9 cellular contexts compared by ENCODE assay signal in genomic region chr1:224340711-224341384, GRCh38. TPM values are rescaled to one million over a fixed set of nuclear protein-coding genes. Genes with fewer than 3 reads are reported as not detected.
DNase-seq lines count a peak whose midpoint lies in the region; ATAC-seq and TF ChIP-seq lines count a peak whose summit lies in the region.
"Had no signal": no experiment of that assay in that cellular context is flagged by ENCODE, and none has a peak within 500 bp of the region (broad histone marks: within the 10 kb centered on the region; RNA-seq: fewer than 3 reads in every experiment).

No MANE protein-coding gene starts in this region.

- H3K27me3 Mint-ChIP-seq in neural progenitor cell (ENCODE audit: insufficient read depth, low read depth), result peaks cover 4% of the 10 kb centered on the region

- H3K27ac Mint-ChIP-seq in neural progenitor cell, result no peak overlapping the region

- H3K36me3 Mint-ChIP-seq in neural progenitor cell, result peaks cover 4% of the 10 kb centered on the region

- H3F3A ChIP-seq in neural progenitor cell (ENCODE audit: low read depth), result peaks cover 25% of the 10 kb centered on the region

- H3K9me3 Mint-ChIP-seq in neural progenitor cell, result peaks cover 27% of the 10 kb centered on the region

- peaks cover 2% of the 10 kb centered on the region for H3K4me1 Mint-ChIP-seq in neural progenitor cell

- H3K79me2 ChIP-seq in neural progenitor cell (ENCODE audit: low read depth), result no peaks in the 10 kb centered on the region

- no peak for TF ChIP-seq POLR2A in testis (IDR thresholded peaks at IDR 0.05)

- H3K4me3 Mint-ChIP-seq in neural progenitor cell, result peak overlapping the region; percentile 71

- H3K4me1 ChIP-seq in esophagus (ENCODE audit: control insufficient read depth in 2 of 2, insufficient read depth in 2 of 2, low read length in 1 of 2), result peaks cover 3% of the 10 kb centered on the region in 2 donors
- H3K4me1 ChIP-seq in neural progenitor cell, result peaks cover 10% of the 10 kb centered on the region
- no peaks in the 10 kb centered on the region for H3K4me1 ChIP-seq in testis

- 4 to 6% methylated on average over 31 of the region's 31 CpGs for WGBS in esophagus, 2 donors
- WGBS in testis, 2 donors, result 27 to 34% methylated on average over 21 to 30 of the region's 31 CpGs

- H3K27ac ChIP-seq in esophagus (ENCODE audit: low read depth in 2 of 2, low read length in 1 of 2), result no peak overlapping the region
- no peak overlapping the region for H3K27ac ChIP-seq in neural progenitor cell
- no peak overlapping the region for H3K27ac ChIP-seq in testis
- H3K27ac ChIP-seq: SK-N-MC had no signal

- H2AFZ ChIP-seq in neural progenitor cell (replicated peaks), result peak overlapping the region; percentile 98

- H3K27me3 ChIP-seq in esophagus (ENCODE audit: control insufficient read depth in 1 of 2, insufficient read depth in 2 of 2, low read length in 2 of 2), result no peaks in the 10 kb centered on the region
- H3K27me3 ChIP-seq in neural progenitor cell, result no peaks in the 10 kb centered on the region
- H3K27me3 ChIP-seq in testis, result no peaks in the 10 kb centered on the region

- ATAC-seq in GM18502 (IDR thresholded peaks at IDR 0.05; ENCODE audit: poor library complexity, unreplicated experiment) (peak; percentile 90), HG03095 (IDR thresholded peaks at IDR 0.05; ENCODE audit: unreplicated experiment) (peak; percentile 74)

- H3K9ac ChIP-seq in neural progenitor cell, result no peak overlapping the region

- H3K4me3 ChIP-seq in esophagus (ENCODE audit: low read depth in 1 of 2, low read length in 2 of 2) (peak overlapping the region; percentile 45), neural progenitor cell (peak overlapping the region; percentile 54), testis (no peak overlapping the region)
- H3K4me3 ChIP-seq: SK-N-MC had no signal

- H3K4me2 ChIP-seq in neural progenitor cell, result peak overlapping the region; percentile 88

- peaks cover 0 to 6% of the 10 kb centered on the region in 2 donors for H3K9me3 ChIP-seq in esophagus (ENCODE audit: control insufficient read depth in 2 of 2, insufficient read depth in 1 of 2, low read depth in 1 of 2, low read length in 1 of 2)
- H3K9me3 ChIP-seq in neural progenitor cell (ENCODE audit: low read depth), result peaks cover 6% of the 10 kb centered on the region
- H3K9me3 ChIP-seq in testis, result no peaks in the 10 kb centered on the region

- H4K20me1 ChIP-seq in neural progenitor cell (ENCODE audit: low read depth), result no peaks in the 10 kb centered on the region

- no peak for TF ChIP-seq CTCF in neural progenitor cell (IDR thresholded peaks at IDR 0.05)
- TF ChIP-seq CTCF in testis (IDR thresholded peaks at IDR 0.05), result no peak

- DNase-seq in activated CD4-positive, alpha-beta T cell treated with anti-CD3 and anti-CD28 coated beads, Interleukin-2, amount 50 U/mL, for 48 hours, result peak; percentile 33 to 37
- peak; percentile 45 for DNase-seq in neural progenitor cell (ENCODE audit: low spot score)
- DNase-seq in HCEC 1CT, result no peak
- DNase-seq in hippocampal formation (lab: John Stamatoyannopoulos, UW), result no peak
- no peak for DNase-seq in testis

- intact Hi-C loops in testis (cut with DNase I; ENCODE audit: low total_unique reads), result no loop called here

- no peaks in the 10 kb centered on the region for H3K36me3 ChIP-seq in esophagus (ENCODE audit: control insufficient read depth in 2 of 2, insufficient read depth in 2 of 2, low read length in 1 of 2)
- H3K36me3 ChIP-seq in neural progenitor cell, result no peaks in the 10 kb centered on the region
- H3K36me3 ChIP-seq in testis (ENCODE audit: low read depth, missing control alignments), result no peaks in the 10 kb centered on the region

RNA-seq across cellular contexts. Expression of gene NVL, which starts 10.9 kb away (rescaled TPM):
- polyA plus RNA-seq in esophagus (10 to 100 TPM; 11.4 to 20.1 TPM), testis (ENCODE audit: insufficient read depth, low read depth, low replicate concordance) (21.7 TPM)
- total RNA-seq in neural progenitor cell (ENCODE audit: low replicate concordance) (48.7 and 101 TPM in 2 replicates), testis (10 to 100 TPM; 31.0 to 38.7 TPM)

RNA-seq across cellular contexts. Expression of gene CNIH4, which starts 15.8 kb away (rescaled TPM):
- polyA plus RNA-seq in esophagus (10 to 100 TPM; 57.0 to 71.4 TPM), testis (ENCODE audit: insufficient read depth, low read depth, low replicate concordance) (43.3 TPM)
- total RNA-seq in neural progenitor cell (ENCODE audit: low replicate concordance) (56.5 and 91.8 TPM in 2 replicates), testis (10 to 100 TPM; 24.7 to 32.1 TPM)

Comparison
In these comparisons a context has a peak if more than half of its experiments do, and no peak if none do; other contexts are left out.
1. DNase-seq: peak in activated CD4-positive, alpha-beta T cell treated with anti-CD3 and anti-CD28 coated beads, Interleukin-2, amount 50 U/mL, for 48 hours (2 of 2) and neural progenitor cell (single experiment); none in HCEC 1CT (single experiment), hippocampal formation (0 of 2) and testis (single experiment).
2. H3K4me3 ChIP-seq: peak in esophagus (2 of 2) and neural progenitor cell (single experiment); none in testis (0 of 2).